Comparison of ENCODE assay signal across 1 cellular context in the genomic region with DNA sequence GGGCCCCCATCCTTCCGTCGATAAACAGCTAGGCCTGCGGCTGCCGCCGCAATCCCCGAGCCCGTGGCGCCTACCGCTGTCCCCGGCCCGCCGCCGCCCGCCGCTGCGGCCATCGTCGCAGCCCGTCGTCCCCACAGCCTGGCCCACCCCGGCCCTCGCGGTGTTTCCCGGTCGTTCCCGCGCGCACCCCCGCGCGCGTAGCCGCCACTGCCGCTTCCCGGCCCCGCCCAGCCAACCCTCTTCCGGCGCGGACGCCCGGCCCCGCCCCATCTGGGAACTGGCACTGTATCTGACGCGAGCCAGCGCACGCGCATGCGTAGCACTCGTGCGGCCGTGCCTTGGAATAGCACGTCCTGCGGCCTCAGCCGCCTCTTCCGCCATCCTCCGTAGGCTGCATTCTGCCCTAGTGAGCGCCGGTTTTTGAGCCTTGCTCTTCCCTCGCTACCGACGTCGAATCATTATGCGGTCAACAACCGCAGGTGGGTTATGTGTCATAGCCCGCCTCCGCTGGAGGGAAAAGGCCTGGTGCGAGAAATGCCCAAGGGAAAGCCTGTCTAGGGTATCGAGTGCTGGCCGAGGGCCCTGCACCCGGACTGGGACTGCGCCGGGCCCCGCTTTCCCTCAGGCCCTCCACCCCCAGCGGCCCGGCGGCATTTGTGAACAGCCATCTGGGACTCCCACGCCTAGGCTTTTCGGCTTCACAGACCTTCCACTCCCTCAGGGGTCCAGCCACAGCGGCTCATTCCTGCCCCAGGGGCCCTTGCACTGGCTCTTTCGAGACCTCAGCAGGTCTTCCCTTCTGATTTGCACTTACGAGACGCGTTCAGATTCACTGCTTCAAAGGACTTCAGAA.
A peak's percentile ranks its signal among the peaks of the same experiment; 100 is the strongest.
TF ChIP-seq lines count a peak whose summit lies in the region.

TSS of gene SMARCC1 (minus strand) at position 209 of the 853 bp plus-strand sequence. CDS start at position 113, 96 bp downstream.

TF ChIP-seq in HepG2, 621 proteins besides CTCF, POLR2A, EP300 and RAD21 (continued from another document and continues in another):
- TF ChIP-seq, protein P1, sequence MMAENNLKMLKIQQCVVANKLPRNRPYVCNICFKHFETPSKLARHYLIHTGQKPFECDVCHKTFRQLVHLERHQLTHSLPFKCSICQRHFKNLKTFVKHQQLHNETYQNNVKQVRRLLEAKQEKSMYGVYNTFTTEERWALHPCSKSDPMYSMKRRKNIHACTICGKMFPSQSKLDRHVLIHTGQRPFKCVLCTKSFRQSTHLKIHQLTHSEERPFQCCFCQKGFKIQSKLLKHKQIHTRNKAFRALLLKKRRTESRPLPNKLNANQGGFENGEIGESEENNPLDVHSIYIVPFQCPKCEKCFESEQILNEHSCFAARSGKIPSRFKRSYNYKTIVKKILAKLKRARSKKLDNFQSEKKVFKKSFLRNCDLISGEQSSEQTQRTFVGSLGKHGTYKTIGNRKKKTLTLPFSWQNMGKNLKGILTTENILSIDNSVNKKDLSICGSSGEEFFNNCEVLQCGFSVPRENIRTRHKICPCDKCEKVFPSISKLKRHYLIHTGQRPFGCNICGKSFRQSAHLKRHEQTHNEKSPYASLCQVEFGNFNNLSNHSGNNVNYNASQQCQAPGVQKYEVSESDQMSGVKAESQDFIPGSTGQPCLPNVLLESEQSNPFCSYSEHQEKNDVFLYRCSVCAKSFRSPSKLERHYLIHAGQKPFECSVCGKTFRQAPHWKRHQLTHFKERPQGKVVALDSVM (CRISPR knock-in tag; IDR thresholded peaks at IDR 0.05), result peak; percentile 36; the same call in 1 of the 2 replicates
- TF ChIP-seq, protein P2, sequence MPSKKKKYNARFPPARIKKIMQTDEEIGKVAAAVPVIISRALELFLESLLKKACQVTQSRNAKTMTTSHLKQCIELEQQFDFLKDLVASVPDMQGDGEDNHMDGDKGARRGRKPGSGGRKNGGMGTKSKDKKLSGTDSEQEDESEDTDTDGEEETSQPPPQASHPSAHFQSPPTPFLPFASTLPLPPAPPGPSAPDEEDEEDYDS (CRISPR knock-in tag; IDR thresholded peaks at IDR 0.05), result peak; percentile 93
- TF ChIP-seq SRSF4 (IDR thresholded peaks at IDR 0.05; ENCODE audit: low read depth, low read length, poor library complexity, severe bottlenecking) (no peak), KDM5B (CRISPR knock-in tag; IDR thresholded peaks at IDR 0.05; ENCODE audit: borderline replicate concordance) (peak; percentile 87; the same call in 1 of the 2 replicates), CENPX (CRISPR knock-in tag; IDR thresholded peaks at IDR 0.05) (no peak), ZNF263 (CRISPR knock-in tag; IDR thresholded peaks at IDR 0.05) (no peak), E2F5 (CRISPR knock-in tag; conservative IDR thresholded peaks at IDR 0.05) (peak; percentile 68), ZNF407 (CRISPR knock-in tag; IDR thresholded peaks at IDR 0.05; ENCODE audit: not compliant biosample characterization) (peak; percentile 90), ZNF362 (CRISPR knock-in tag; IDR thresholded peaks at IDR 0.05; ENCODE audit: borderline replicate concordance) (peak; percentile 28; the same call in 1 of the 2 replicates), ZNF772 (CRISPR knock-in tag; IDR thresholded peaks at IDR 0.05) (peak; percentile 92), ZNF350 (CRISPR knock-in tag; IDR thresholded peaks at IDR 0.05; ENCODE audit: borderline replicate concordance, low read depth) (peak; percentile 58), GPN1 (CRISPR knock-in tag; IDR thresholded peaks at IDR 0.05; ENCODE audit: borderline replicate concordance) (no peak), SP4 (CRISPR knock-in tag; IDR thresholded peaks at IDR 0.05) (peak; percentile 89), RBM39 (IDR thresholded peaks at IDR 0.05; ENCODE audit: low read depth, low read length, poor library complexity, severe bottlenecking) (peak; percentile 73), ZNF572 (CRISPR knock-in tag; IDR thresholded peaks at IDR 0.05) (no peak), SSRP1 (CRISPR knock-in tag; IDR thresholded peaks at IDR 0.05) (no peak), ZNF670 (CRISPR knock-in tag; IDR thresholded peaks at IDR 0.05; ENCODE audit: borderline replicate concordance) (peak; percentile 80; the same call in 1 of the 2 replicates), ZXDC (CRISPR knock-in tag; IDR thresholded peaks at IDR 0.05) (0 out of 2 replicates have a peak, but pooled peaks have one; percentile 53), CERS6 (CRISPR knock-in tag; IDR thresholded peaks at IDR 0.05) (no peak), PAF1 (CRISPR knock-in tag; IDR thresholded peaks at IDR 0.05) (no peak), ZNF337 (CRISPR knock-in tag; IDR thresholded peaks at IDR 0.05; ENCODE audit: borderline replicate concordance, low read depth) (0 out of 2 replicates have a peak, but pooled peaks have one; percentile 50), ZFP82 (CRISPR knock-in tag; IDR thresholded peaks at IDR 0.05; ENCODE audit: borderline replicate concordance) (peak; percentile 84; the same call in 1 of the 2 replicates), ZNF891 (CRISPR knock-in tag; IDR thresholded peaks at IDR 0.05) (peak; percentile 92), ZNF317 (CRISPR knock-in tag; IDR thresholded peaks at IDR 0.05) (peak; percentile 44; the same call in 1 of the 2 replicates), RXRB (CRISPR knock-in tag; IDR thresholded peaks at IDR 0.05; ENCODE audit: borderline replicate concordance) (peak; percentile 53; the same call in 1 of the 2 replicates), ZFX (CRISPR knock-in tag; IDR thresholded peaks at IDR 0.05; ENCODE audit: low read depth) (peak; percentile 98), FOXO1 (CRISPR knock-in tag; IDR thresholded peaks at IDR 0.05) (peak; percentile 18; the same call in 1 of the 2 replicates), RELA (CRISPR knock-in tag; IDR thresholded peaks at IDR 0.05) (0 out of 2 replicates have a peak, but pooled peaks have one; percentile 0), NR2F2 (IDR thresholded peaks at IDR 0.05; ENCODE audit: borderline replicate concordance, low read depth) (no peak), ZNF614 (CRISPR knock-in tag; IDR thresholded peaks at IDR 0.05; ENCODE audit: borderline replicate concordance) (no peak), CENPT (CRISPR knock-in tag; IDR thresholded peaks at IDR 0.05; ENCODE audit: low read depth) (no peak), YEATS2 (CRISPR knock-in tag; IDR thresholded peaks at IDR 0.05; ENCODE audit: borderline replicate concordance) (peak; percentile 91), ZNF276 (CRISPR knock-in tag; IDR thresholded peaks at IDR 0.05; ENCODE audit: low read depth) (peak; percentile 63; the same call in 1 of the 2 replicates)
- TF ChIP-seq, protein P3, sequence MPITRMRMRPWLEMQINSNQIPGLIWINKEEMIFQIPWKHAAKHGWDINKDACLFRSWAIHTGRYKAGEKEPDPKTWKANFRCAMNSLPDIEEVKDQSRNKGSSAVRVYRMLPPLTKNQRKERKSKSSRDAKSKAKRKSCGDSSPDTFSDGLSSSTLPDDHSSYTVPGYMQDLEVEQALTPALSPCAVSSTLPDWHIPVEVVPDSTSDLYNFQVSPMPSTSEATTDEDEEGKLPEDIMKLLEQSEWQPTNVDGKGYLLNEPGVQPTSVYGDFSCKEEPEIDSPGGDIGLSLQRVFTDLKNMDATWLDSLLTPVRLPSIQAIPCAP (CRISPR knock-in tag; IDR thresholded peaks at IDR 0.05; ENCODE audit: low read depth), result no peak
